ENCODE assay signal across 2 cellular contexts in genomic region chr9:123651273-123651672, GRCh38.
TF ChIP-seq lines count a peak whose summit lies in the region.

No MANE protein-coding gene starts in this region.

TF ChIP-seq in IMR-90, 13 proteins besides CTCF, POLR2A, EP300 and RAD21 (continued from another document):
- TF ChIP-seq CHD1 (IDR thresholded peaks at IDR 0.05; ENCODE audit: low read depth, low read length) (no peak), SMC3 (IDR thresholded peaks at IDR 0.05; ENCODE audit: low read depth, low read length) (no peak), FOS (IDR thresholded peaks at IDR 0.05; ENCODE audit: low read depth, low read length) (no peak), NFE2L2 (IDR thresholded peaks at IDR 0.05; ENCODE audit: low read depth, low read length) (no peak), CEBPB (IDR thresholded peaks at IDR 0.05; ENCODE audit: low read depth, low read length) (no peak), MAZ (IDR thresholded peaks at IDR 0.05; ENCODE audit: borderline replicate concordance, low read depth, low read length) (no peak), BHLHE40 (IDR thresholded peaks at IDR 0.05; ENCODE audit: low read depth, low read length) (no peak), MAFK (IDR thresholded peaks at IDR 0.05; ENCODE audit: low read depth, low read length) (no peak)
- TF ChIP-seq, protein P1, sequence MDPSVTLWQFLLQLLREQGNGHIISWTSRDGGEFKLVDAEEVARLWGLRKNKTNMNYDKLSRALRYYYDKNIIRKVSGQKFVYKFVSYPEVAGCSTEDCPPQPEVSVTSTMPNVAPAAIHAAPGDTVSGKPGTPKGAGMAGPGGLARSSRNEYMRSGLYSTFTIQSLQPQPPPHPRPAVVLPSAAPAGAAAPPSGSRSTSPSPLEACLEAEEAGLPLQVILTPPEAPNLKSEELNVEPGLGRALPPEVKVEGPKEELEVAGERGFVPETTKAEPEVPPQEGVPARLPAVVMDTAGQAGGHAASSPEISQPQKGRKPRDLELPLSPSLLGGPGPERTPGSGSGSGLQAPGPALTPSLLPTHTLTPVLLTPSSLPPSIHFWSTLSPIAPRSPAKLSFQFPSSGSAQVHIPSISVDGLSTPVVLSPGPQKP (IDR thresholded peaks at IDR 0.05; ENCODE audit: borderline replicate concordance, low read depth, low read length), result no peak

TF ChIP-seq in WTC11, 78 proteins besides CTCF, POLR2A, EP300 and RAD21 (continued from another document):
- TF ChIP-seq, protein P2, sequence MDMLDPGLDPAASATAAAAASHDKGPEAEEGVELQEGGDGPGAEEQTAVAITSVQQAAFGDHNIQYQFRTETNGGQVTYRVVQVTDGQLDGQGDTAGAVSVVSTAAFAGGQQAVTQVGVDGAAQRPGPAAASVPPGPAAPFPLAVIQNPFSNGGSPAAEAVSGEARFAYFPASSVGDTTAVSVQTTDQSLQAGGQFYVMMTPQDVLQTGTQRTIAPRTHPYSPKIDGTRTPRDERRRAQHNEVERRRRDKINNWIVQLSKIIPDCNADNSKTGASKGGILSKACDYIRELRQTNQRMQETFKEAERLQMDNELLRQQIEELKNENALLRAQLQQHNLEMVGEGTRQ (CRISPR knock-in tag; IDR thresholded peaks at IDR 0.05), result no peak
- TF ChIP-seq, protein P3, sequence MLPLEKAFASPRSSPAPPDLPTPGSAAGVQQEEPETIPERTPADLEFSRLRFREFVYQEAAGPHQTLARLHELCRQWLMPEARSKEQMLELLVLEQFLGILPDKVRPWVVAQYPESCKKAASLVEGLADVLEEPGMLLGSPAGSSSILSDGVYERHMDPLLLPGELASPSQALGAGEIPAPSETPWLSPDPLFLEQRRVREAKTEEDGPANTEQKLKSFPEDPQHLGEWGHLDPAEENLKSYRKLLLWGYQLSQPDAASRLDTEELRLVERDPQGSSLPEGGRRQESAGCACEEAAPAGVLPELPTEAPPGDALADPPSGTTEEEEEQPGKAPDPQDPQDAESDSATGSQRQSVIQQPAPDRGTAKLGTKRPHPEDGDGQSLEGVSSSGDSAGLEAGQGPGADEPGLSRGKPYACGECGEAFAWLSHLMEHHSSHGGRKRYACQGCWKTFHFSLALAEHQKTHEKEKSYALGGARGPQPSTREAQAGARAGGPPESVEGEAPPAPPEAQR (CRISPR knock-in tag; IDR thresholded peaks at IDR 0.05), result no peak
- TF ChIP-seq ZNF263 (CRISPR knock-in tag; IDR thresholded peaks at IDR 0.05; ENCODE audit: low read depth), result no peak
- TF ChIP-seq NR3C1 (CRISPR knock-in tag; conservative IDR thresholded peaks at IDR 0.05; ENCODE audit: low read depth), result no peak
- no peak for TF ChIP-seq GABPB1 (CRISPR knock-in tag; IDR thresholded peaks at IDR 0.05)
